Comparison of ENCODE assay signal across 1 cellular context in genomic region chr6:28880894-28881780, GRCh38.
A peak's percentile ranks its signal among the peaks of the same experiment; 100 is the strongest.
TF ChIP-seq lines count a peak whose summit lies in the region.

No MANE protein-coding gene starts in this region.

TF ChIP-seq in HEK293, 187 proteins besides CTCF, POLR2A, EP300 and RAD21 (continued from another document and continues in another):
- TF ChIP-seq, protein P1, sequence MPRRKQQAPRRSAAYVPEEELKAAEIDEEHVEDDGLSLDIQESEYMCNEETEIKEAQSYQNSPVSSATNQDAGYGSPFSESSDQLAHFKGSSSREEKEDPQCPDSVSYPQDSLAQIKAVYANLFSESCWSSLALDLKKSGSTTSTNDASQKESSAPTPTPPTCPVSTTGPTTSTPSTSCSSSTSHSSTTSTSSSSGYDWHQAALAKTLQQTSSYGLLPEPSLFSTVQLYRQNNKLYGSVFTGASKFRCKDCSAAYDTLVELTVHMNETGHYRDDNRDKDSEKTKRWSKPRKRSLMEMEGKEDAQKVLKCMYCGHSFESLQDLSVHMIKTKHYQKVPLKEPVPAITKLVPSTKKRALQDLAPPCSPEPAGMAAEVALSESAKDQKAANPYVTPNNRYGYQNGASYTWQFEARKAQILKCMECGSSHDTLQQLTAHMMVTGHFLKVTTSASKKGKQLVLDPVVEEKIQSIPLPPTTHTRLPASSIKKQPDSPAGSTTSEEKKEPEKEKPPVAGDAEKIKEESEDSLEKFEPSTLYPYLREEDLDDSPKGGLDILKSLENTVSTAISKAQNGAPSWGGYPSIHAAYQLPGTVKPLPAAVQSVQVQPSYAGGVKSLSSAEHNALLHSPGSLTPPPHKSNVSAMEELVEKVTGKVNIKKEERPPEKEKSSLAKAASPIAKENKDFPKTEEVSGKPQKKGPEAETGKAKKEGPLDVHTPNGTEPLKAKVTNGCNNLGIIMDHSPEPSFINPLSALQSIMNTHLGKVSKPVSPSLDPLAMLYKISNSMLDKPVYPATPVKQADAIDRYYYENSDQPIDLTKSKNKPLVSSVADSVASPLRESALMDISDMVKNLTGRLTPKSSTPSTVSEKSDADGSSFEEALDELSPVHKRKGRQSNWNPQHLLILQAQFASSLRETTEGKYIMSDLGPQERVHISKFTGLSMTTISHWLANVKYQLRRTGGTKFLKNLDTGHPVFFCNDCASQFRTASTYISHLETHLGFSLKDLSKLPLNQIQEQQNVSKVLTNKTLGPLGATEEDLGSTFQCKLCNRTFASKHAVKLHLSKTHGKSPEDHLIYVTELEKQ (tag by site-specific recombination; IDR thresholded peaks at IDR 0.05; ENCODE audit: borderline replicate concordance): no peak
- peak; percentile 79; the same call in 1 of the 2 replicates for TF ChIP-seq ZNF391 (tag by site-specific recombination; IDR thresholded peaks at IDR 0.05; ENCODE audit: borderline replicate concordance, low read depth)
- no peak for TF ChIP-seq KLF16 (tag by site-specific recombination; IDR thresholded peaks at IDR 0.05)
- TF ChIP-seq, protein P2, sequence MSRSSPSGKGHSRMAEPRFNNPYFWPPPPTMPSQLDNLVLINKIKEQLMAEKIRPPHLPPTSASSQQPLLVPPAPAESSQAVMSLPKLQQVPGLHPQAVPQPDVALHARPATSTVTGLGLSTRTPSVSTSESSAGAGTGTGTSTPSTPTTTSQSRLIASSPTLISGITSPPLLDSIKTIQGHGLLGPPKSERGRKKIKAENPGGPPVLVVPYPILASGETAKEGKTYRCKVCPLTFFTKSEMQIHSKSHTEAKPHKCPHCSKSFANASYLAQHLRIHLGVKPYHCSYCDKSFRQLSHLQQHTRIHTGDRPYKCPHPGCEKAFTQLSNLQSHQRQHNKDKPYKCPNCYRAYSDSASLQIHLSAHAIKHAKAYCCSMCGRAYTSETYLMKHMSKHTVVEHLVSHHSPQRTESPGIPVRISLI (tag by site-specific recombination; IDR thresholded peaks at IDR 0.05): peak; percentile 96
- 0 out of 2 replicates have a peak, but pooled peaks have one; percentile 15 for TF ChIP-seq PRDM6 (tag by site-specific recombination; IDR thresholded peaks at IDR 0.05)
- TF ChIP-seq ZNF664 (tag by site-specific recombination; IDR thresholded peaks at IDR 0.05): peak; percentile 40; the same call in 1 of the 2 replicates
- peak; percentile 31; the same call in 1 of the 2 replicates for TF ChIP-seq ZBTB44 (tag by site-specific recombination; IDR thresholded peaks at IDR 0.05)
- no peak; the same call in 1 of the 2 replicates for TF ChIP-seq TCF7L2 (IDR thresholded peaks at IDR 0.05; ENCODE audit: borderline replicate concordance, low read depth, low read length)
- no peak for TF ChIP-seq GLI4 (tag by site-specific recombination; IDR thresholded peaks at IDR 0.05)
- no peak for TF ChIP-seq ZNF114 (tag by site-specific recombination; IDR thresholded peaks at IDR 0.05)
- peak; percentile 87 for TF ChIP-seq PRDM10 (tag by site-specific recombination; IDR thresholded peaks at IDR 0.05)
- TF ChIP-seq ZFHX2 (tag by site-specific recombination; conservative IDR thresholded peaks at IDR 0.05): no peak
- peak; percentile 55; the same call in 1 of the 2 replicates for TF ChIP-seq ZNF558 (tag by site-specific recombination; IDR thresholded peaks at IDR 0.05)
- no peak for TF ChIP-seq ZNF596 (tag by site-specific recombination; IDR thresholded peaks at IDR 0.05)
- TF ChIP-seq ZNF274 (IDR thresholded peaks at IDR 0.05; ENCODE audit: low read length): no peak
- TF ChIP-seq ZNF274 (tag by site-specific recombination; IDR thresholded peaks at IDR 0.05; ENCODE audit: borderline replicate concordance): no peak
- peak; percentile 76; the same call in 1 of the 2 replicates for TF ChIP-seq ZNF501 (tag by site-specific recombination; IDR thresholded peaks at IDR 0.05)
- TF ChIP-seq ZNF341 (tag by site-specific recombination; IDR thresholded peaks at IDR 0.05; ENCODE audit: low read depth): no peak
- TF ChIP-seq, protein P3, sequence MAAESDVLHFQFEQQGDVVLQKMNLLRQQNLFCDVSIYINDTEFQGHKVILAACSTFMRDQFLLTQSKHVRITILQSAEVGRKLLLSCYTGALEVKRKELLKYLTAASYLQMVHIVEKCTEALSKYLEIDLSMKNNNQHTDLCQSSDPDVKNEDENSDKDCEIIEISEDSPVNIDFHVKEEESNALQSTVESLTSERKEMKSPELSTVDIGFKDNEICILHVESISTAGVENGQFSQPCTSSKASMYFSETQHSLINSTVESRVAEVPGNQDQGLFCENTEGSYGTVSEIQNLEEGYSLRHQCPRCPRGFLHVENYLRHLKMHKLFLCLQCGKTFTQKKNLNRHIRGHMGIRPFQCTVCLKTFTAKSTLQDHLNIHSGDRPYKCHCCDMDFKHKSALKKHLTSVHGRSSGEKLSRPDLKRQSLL (tag by site-specific recombination; IDR thresholded peaks at IDR 0.05): peak; percentile 63; the same call in 1 of the 2 replicates
- TF ChIP-seq ZFP3 (tag by site-specific recombination; IDR thresholded peaks at IDR 0.05; ENCODE audit: low read depth): no peak
- TF ChIP-seq WT1 (tag by site-specific recombination; IDR thresholded peaks at IDR 0.05): peak; percentile 43; the same call in 1 of the 2 replicates
- TF ChIP-seq GLIS1 (tag by site-specific recombination; IDR thresholded peaks at IDR 0.05): no peak
- TF ChIP-seq KLF9 (tag by site-specific recombination; IDR thresholded peaks at IDR 0.05; ENCODE audit: low read depth): no peak
- peak; percentile 15; the same call in 1 of the 2 replicates for TF ChIP-seq ZNF623 (tag by site-specific recombination; IDR thresholded peaks at IDR 0.05)
- peak; percentile 55; the same call in 1 of the 2 replicates for TF ChIP-seq ZNF513 (tag by site-specific recombination; IDR thresholded peaks at IDR 0.05)
- TF ChIP-seq, protein P4, sequence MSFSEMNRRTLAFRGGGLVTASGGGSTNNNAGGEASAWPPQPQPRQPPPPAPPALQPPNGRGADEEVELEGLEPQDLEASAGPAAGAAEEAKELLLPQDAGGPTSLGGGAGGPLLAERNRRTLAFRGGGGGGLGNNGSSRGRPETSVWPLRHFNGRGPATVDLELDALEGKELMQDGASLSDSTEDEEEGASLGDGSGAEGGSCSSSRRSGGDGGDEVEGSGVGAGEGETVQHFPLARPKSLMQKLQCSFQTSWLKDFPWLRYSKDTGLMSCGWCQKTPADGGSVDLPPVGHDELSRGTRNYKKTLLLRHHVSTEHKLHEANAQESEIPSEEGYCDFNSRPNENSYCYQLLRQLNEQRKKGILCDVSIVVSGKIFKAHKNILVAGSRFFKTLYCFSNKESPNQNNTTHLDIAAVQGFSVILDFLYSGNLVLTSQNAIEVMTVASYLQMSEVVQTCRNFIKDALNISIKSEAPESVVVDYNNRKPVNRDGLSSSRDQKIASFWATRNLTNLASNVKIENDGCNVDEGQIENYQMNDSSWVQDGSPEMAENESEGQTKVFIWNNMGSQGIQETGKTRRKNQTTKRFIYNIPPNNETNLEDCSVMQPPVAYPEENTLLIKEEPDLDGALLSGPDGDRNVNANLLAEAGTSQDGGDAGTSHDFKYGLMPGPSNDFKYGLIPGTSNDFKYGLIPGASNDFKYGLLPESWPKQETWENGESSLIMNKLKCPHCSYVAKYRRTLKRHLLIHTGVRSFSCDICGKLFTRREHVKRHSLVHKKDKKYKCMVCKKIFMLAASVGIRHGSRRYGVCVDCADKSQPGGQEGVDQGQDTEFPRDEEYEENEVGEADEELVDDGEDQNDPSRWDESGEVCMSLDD (tag by site-specific recombination; IDR thresholded peaks at IDR 0.05): 0 out of 2 replicates have a peak, but pooled peaks have one; percentile 44
- TF ChIP-seq ZNF704 (tag by site-specific recombination; IDR thresholded peaks at IDR 0.05): no peak
- TF ChIP-seq ZNF629 (tag by site-specific recombination; IDR thresholded peaks at IDR 0.05): peak; percentile 47
- TF ChIP-seq ZBTB17 (tag by site-specific recombination; IDR thresholded peaks at IDR 0.05): peak; percentile 96
- TF ChIP-seq ZNF394 (tag by site-specific recombination; IDR thresholded peaks at IDR 0.05; ENCODE audit: borderline replicate concordance): peak; percentile 54
- TF ChIP-seq SCRT2 (tag by site-specific recombination; IDR thresholded peaks at IDR 0.05): peak; percentile 93
- no peak for TF ChIP-seq ZNF707 (tag by site-specific recombination; IDR thresholded peaks at IDR 0.05)
- no peak for TF ChIP-seq ZNF544 (tag by site-specific recombination; IDR thresholded peaks at IDR 0.05)
- TF ChIP-seq, protein P5, sequence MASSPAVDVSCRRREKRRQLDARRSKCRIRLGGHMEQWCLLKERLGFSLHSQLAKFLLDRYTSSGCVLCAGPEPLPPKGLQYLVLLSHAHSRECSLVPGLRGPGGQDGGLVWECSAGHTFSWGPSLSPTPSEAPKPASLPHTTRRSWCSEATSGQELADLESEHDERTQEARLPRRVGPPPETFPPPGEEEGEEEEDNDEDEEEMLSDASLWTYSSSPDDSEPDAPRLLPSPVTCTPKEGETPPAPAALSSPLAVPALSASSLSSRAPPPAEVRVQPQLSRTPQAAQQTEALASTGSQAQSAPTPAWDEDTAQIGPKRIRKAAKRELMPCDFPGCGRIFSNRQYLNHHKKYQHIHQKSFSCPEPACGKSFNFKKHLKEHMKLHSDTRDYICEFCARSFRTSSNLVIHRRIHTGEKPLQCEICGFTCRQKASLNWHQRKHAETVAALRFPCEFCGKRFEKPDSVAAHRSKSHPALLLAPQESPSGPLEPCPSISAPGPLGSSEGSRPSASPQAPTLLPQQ (tag by site-specific recombination; IDR thresholded peaks at IDR 0.05): peak; percentile 46; the same call in 1 of the 2 replicates
- 0 out of 2 replicates have a peak, but pooled peaks have one; percentile 12 for TF ChIP-seq ZNF423 (tag by site-specific recombination; IDR thresholded peaks at IDR 0.05)
- no peak for TF ChIP-seq ZNF560 (tag by site-specific recombination; IDR thresholded peaks at IDR 0.05; ENCODE audit: borderline replicate concordance)
